Comparison of ENCODE assay signal across 10 cellular contexts in genomic region chr22:50622723-50623327, GRCh38. TPM values are rescaled to one million over a fixed set of nuclear protein-coding genes. Genes with fewer than 3 reads are reported as not detected.
DNase-seq lines count a peak whose midpoint lies in the region; ATAC-seq and FAIRE-seq lines count a peak whose summit lies in the region.
"Had no signal": no experiment of that assay in that cellular context is flagged by ENCODE, and none has a peak within 500 bp of the region (broad histone marks: within the 10 kb centered on the region; RNA-seq: fewer than 3 reads in every experiment).

No MANE protein-coding gene starts in this region.

- H3K27ac Mint-ChIP-seq in activated CD4-positive, alpha-beta T cell treated with anti-CD3 and anti-CD28 coated beads, Interleukin-2, amount 10 ng/mL, durations not matched to agents 24 days and 14 days = peak overlapping the region; percentile 99
- peak overlapping the region; percentile 81 for H3K27ac Mint-ChIP-seq in dendritic cell treated with granulocyte-macrophage colony-stimulating factor and Interleukin-4, amounts not matched to agents 40 ng/mL and 50 ng/mL, for 4 days

- no peaks in the 10 kb centered on the region for H3K36me3 ChIP-seq in small intestine (ENCODE audit: control insufficient read depth in 2 of 2, insufficient read depth in 2 of 2, low read length in 2 of 2)
- H3K36me3 ChIP-seq: uterus had no signal

- intact Hi-C loops in activated CD4-positive, alpha-beta T cell treated with anti-CD3 and anti-CD28 coated beads, Interleukin-2, amount 10 ng/mL, durations not matched to agents 24 days and 14 days (cut with micrococcal nuclease) = no loop called here
- intact Hi-C loops in dendritic cell treated with granulocyte-macrophage colony-stimulating factor and Interleukin-4, amounts not matched to agents 40 ng/mL and 50 ng/mL, for 4 days (cut with micrococcal nuclease) = loop anchor here (5.0 kb wide), 2 partner anchors 96 to 371 kb away; partner anchors contain the start of genes HDAC10 and SCO2

- peak overlapping the region in 1 of 2 donors; percentile 5 for H3K4me3 ChIP-seq in small intestine (ENCODE audit: low read depth in 1 of 2, low read length in 2 of 2)
- H3K4me3 ChIP-seq: uterus had no signal

- peaks cover 5 to 12% of the 10 kb centered on the region in 2 donors for H3K4me1 ChIP-seq in small intestine (ENCODE audit: control insufficient read depth in 2 of 2, insufficient read depth in 1 of 2, low read depth in 1 of 2, low read length in 1 of 2)

- 14 to 64% (median 36%) methylated on average over 16 of the region's 16 CpGs for WGBS in small intestine, 3 donors

- H3K27me3 Mint-ChIP-seq in activated CD4-positive, alpha-beta T cell treated with anti-CD3 and anti-CD28 coated beads, Interleukin-2, amount 10 ng/mL, durations not matched to agents 24 days and 14 days = no peaks in the 10 kb centered on the region
- peaks cover 14% of the 10 kb centered on the region for H3K27me3 Mint-ChIP-seq in dendritic cell treated with granulocyte-macrophage colony-stimulating factor and Interleukin-4, amounts not matched to agents 40 ng/mL and 50 ng/mL, for 4 days

- no peak overlapping the region for H3K4me3 Mint-ChIP-seq in activated CD4-positive, alpha-beta T cell treated with anti-CD3 and anti-CD28 coated beads, Interleukin-2, amount 10 ng/mL, durations not matched to agents 24 days and 14 days
- no peak overlapping the region for H3K4me3 Mint-ChIP-seq in dendritic cell treated with granulocyte-macrophage colony-stimulating factor and Interleukin-4, amounts not matched to agents 40 ng/mL and 50 ng/mL, for 4 days

- no peaks in the 10 kb centered on the region for H3K9me3 ChIP-seq in small intestine (ENCODE audit: control insufficient read depth, low read depth)
- H3K9me3 ChIP-seq: uterus had no signal

- H3K27me3 ChIP-seq in small intestine (ENCODE audit: control insufficient read depth in 2 of 2, insufficient read depth in 2 of 2, low read length in 2 of 2) = no peaks in the 10 kb centered on the region
- H3K27me3 ChIP-seq: uterus had no signal

- no peak for FAIRE-seq in small intestine (lab: Jason Lieb, UNC)
- FAIRE-seq: HTR-8/SVneo had no signal

- peaks cover 39% of the 10 kb centered on the region for H3K4me1 Mint-ChIP-seq in activated CD4-positive, alpha-beta T cell treated with anti-CD3 and anti-CD28 coated beads, Interleukin-2, amount 10 ng/mL, durations not matched to agents 24 days and 14 days
- H3K4me1 Mint-ChIP-seq in dendritic cell treated with granulocyte-macrophage colony-stimulating factor and Interleukin-4, amounts not matched to agents 40 ng/mL and 50 ng/mL, for 4 days (ENCODE audit: low read depth) = peaks cover 51% of the 10 kb centered on the region

- peaks cover 9% of the 10 kb centered on the region for H3K36me3 Mint-ChIP-seq in activated CD4-positive, alpha-beta T cell treated with anti-CD3 and anti-CD28 coated beads, Interleukin-2, amount 10 ng/mL, durations not matched to agents 24 days and 14 days (ENCODE audit: low read depth)
- H3K36me3 Mint-ChIP-seq in dendritic cell treated with granulocyte-macrophage colony-stimulating factor and Interleukin-4, amounts not matched to agents 40 ng/mL and 50 ng/mL, for 4 days (ENCODE audit: low read depth) = peaks cover 34% of the 10 kb centered on the region

- no peaks in the 10 kb centered on the region for H3K9me3 Mint-ChIP-seq in activated CD4-positive, alpha-beta T cell treated with anti-CD3 and anti-CD28 coated beads, Interleukin-2, amount 10 ng/mL, durations not matched to agents 24 days and 14 days
- no peaks in the 10 kb centered on the region for H3K9me3 Mint-ChIP-seq in dendritic cell treated with granulocyte-macrophage colony-stimulating factor and Interleukin-4, amounts not matched to agents 40 ng/mL and 50 ng/mL, for 4 days

- H3K27ac ChIP-seq in small intestine (ENCODE audit: low read depth in 1 of 2, low read length in 1 of 2) = peak overlapping the region; percentile 92 to 98
- H3K27ac ChIP-seq: uterus had no signal

- DNase-seq in activated CD4-positive, alpha-beta T cell treated with anti-CD3 and anti-CD28 coated beads, Interleukin-2, amount 10 ng/mL, durations not matched to agents 24 days and 14 days = no peak
- no peak for DNase-seq in activated CD4-positive, alpha-beta T cell treated with anti-CD3 and anti-CD28 coated beads, Interleukin-2, amount 50 U/mL, for 4 hours
- peak; percentile 82 for DNase-seq in NCI-H510A (lab: John Stamatoyannopoulos, UW)
- DNase-seq in small intestine = peak; percentile 100
- no peak for DNase-seq in effector CD4-positive, alpha-beta T cell
- no peak for DNase-seq in kidney glomerular epithelial cell (lab: John Stamatoyannopoulos, UW)
- DNase-seq: uterus had no signal

- no peak for ATAC-seq in GM18498 (IDR thresholded peaks at IDR 0.05; ENCODE audit: unreplicated experiment)

RNA-seq across cellular contexts. Expression of gene ARSA, which starts 5.1 kb away (rescaled TPM):
- 20.6 and 22.1 TPM in 2 replicates for total RNA-seq in activated CD4-positive, alpha-beta T cell treated with anti-CD3 and anti-CD28 coated beads, Interleukin-2, amount 10 ng/mL, durations not matched to agents 24 days and 14 days
- 10 to 100 TPM; 28.2 to 85.9 (median 79.8) TPM for polyA plus RNA-seq in small intestine

RNA-seq across cellular contexts. Expression of gene MAPK8IP2, which starts 22.2 kb away (rescaled TPM):
- 0.19 TPM in 2 replicates for total RNA-seq in activated CD4-positive, alpha-beta T cell treated with anti-CD3 and anti-CD28 coated beads, Interleukin-2, amount 10 ng/mL, durations not matched to agents 24 days and 14 days
- polyA plus RNA-seq in small intestine = 1 to 10 TPM in 1 of 3 donors, under 1 TPM in 2; 0.22 to 3.5 (median 0.27) TPM

RNA-seq across cellular contexts. Expression of gene CHKB, which starts 40.2 kb away (rescaled TPM):
- 83.2 and 84.7 TPM in 2 replicates for total RNA-seq in activated CD4-positive, alpha-beta T cell treated with anti-CD3 and anti-CD28 coated beads, Interleukin-2, amount 10 ng/mL, durations not matched to agents 24 days and 14 days
- 100 to 1,000 TPM in 2 of 3 donors, 10 to 100 TPM in 1; 61.2 to 371 (median 336) TPM for polyA plus RNA-seq in small intestine

RNA-seq across cellular contexts. Expression of gene CPT1B, which starts 44.6 kb away (rescaled TPM):
- total RNA-seq in activated CD4-positive, alpha-beta T cell treated with anti-CD3 and anti-CD28 coated beads, Interleukin-2, amount 10 ng/mL, durations not matched to agents 24 days and 14 days = 63.1 and 71.5 TPM in 2 replicates
- 100 to 1,000 TPM in 1 of 3 donors, 10 to 100 TPM in 2; 14.6 to 115 (median 54.3) TPM for polyA plus RNA-seq in small intestine

RNA-seq across cellular contexts. Expression of gene SHANK3, which starts 49.8 kb away (rescaled TPM):
- total RNA-seq in activated CD4-positive, alpha-beta T cell treated with anti-CD3 and anti-CD28 coated beads, Interleukin-2, amount 10 ng/mL, durations not matched to agents 24 days and 14 days = 0.17 and 0.21 TPM in 2 replicates
- 10 to 100 TPM in 1 of 3 donors, under 1 TPM in 2; 0.27 to 10.0 (median 0.45) TPM for polyA plus RNA-seq in small intestine

Comparison
In these comparisons a context has a peak if more than half of its experiments do, and no peak if none do; other contexts are left out.
1. DNase-seq: peak in NCI-H510A (single experiment) and small intestine (single experiment); none in activated CD4-positive, alpha-beta T cell treated with anti-CD3 and anti-CD28 coated beads, Interleukin-2, amount 10 ng/mL, durations not matched to agents 24 days and 14 days (single experiment), activated CD4-positive, alpha-beta T cell treated with anti-CD3 and anti-CD28 coated beads, Interleukin-2, amount 50 U/mL, for 4 hours (0 of 2), effector CD4-positive, alpha-beta T cell (single experiment) and kidney glomerular epithelial cell (single experiment).